In genomic region chr9:6973089-6973488, GRCh38 we compare ENCODE assay signal across 24 cellular contexts.
DNase-seq lines count a peak whose midpoint lies in the region; ATAC-seq, FAIRE-seq and TF ChIP-seq lines count a peak whose summit lies in the region.
"Had no signal": no experiment of that assay in that cellular context is flagged by ENCODE, and none has a peak within 500 bp of the region (broad histone marks: within the 10 kb centered on the region; RNA-seq: fewer than 3 reads in every experiment).

No MANE protein-coding gene starts in this region.

- ATAC-seq in HepG2: no peak
- ATAC-seq in right lobe of liver: no peak
- no peak for ATAC-seq in WTC11
- ATAC-seq in stimulated activated memory B cell treated with anti-CD40 and anti-IgM and Interleukin-4, amounts not matched to agents 10 μg/mL and 1 μg/mL and 100 μg/mL, for 72 hours: no peak
- ATAC-seq in HG03342 (IDR thresholded peaks at IDR 0.05; ENCODE audit: unreplicated experiment): no peak
- no peak for ATAC-seq in mucosa of descending colon
- ATAC-seq: CD8-positive, alpha-beta T cell had no signal

- TF ChIP-seq POLR2A in HepG2 (IDR thresholded peaks at IDR 0.05; ENCODE audit: insufficient read depth in 1 of 2, low read depth in 2 of 2, low read length in 2 of 2): no peak
- no peak for TF ChIP-seq POLR2A in right lobe of liver (IDR thresholded peaks at IDR 0.05)

- H3K36me3 Mint-ChIP-seq in WTC11: no peaks in the 10 kb centered on the region
- peaks cover 14% of the 10 kb centered on the region for H3K36me3 Mint-ChIP-seq in stimulated activated memory B cell treated with anti-CD40 and anti-IgM and Interleukin-4, amounts not matched to agents 10 μg/mL and 1 μg/mL and 100 μg/mL, for 72 hours

- no peak for TF ChIP-seq RAD21 in HepG2 (CRISPR knock-in tag; IDR thresholded peaks at IDR 0.05)

- POLR2A ChIA-PET in HepG2 (lab: Yijun Ruan, JAX) (no interaction called here), WTC11 (lab: Charles Lee) (no interaction called here)

- 0 out of 5 replicates have a peak, but pooled peaks cover 0 to 5% of the 10 kb centered on the region in 2 experiments for H3K36me3 ChIP-seq in HepG2 (replicated peaks in 1 of 2; ENCODE audit: control insufficient read depth in 1 of 2, insufficient read depth in 2 of 2, low read length in 2 of 2)
- no peaks in the 10 kb centered on the region for H3K36me3 ChIP-seq in right lobe of liver
- no peaks in the 10 kb centered on the region for H3K36me3 ChIP-seq in mucosa of descending colon (ENCODE audit: low read depth)

- no TSS peak for BruUV-seq in HepG2 (replicated peaks; lab: Mats Ljungman, UMichigan)

- H4K20me1 ChIP-seq in HepG2 (ENCODE audit: insufficient read depth, low read length): no peaks in the 10 kb centered on the region

- in situ Hi-C loops in HepG2 (cut with HindIII; ENCODE audit: extremely low pct_ligation_motif_present, low pct_unique_long_range_greater_than_20kb): loop anchor here (5.0 kb wide), 1 partner anchor 66 kb away; no protein-coding TSS in a partner anchor

- H3K27me3 ChIP-seq in HepG2 (ENCODE audit: control insufficient read depth in 1 of 2, insufficient read depth in 2 of 2, low read length in 2 of 2): no peaks in the 10 kb centered on the region
- no peaks in the 10 kb centered on the region for H3K27me3 ChIP-seq in right lobe of liver

- no peak overlapping the region for H3K4me3 ChIP-seq in HepG2 (replicated peaks in 1 of 3; ENCODE audit: insufficient read depth in 1 of 3, low read depth in 2 of 3, low read length in 3 of 3)
- no peak overlapping the region for H3K4me3 ChIP-seq in right lobe of liver
- no peak overlapping the region for H3K4me3 ChIP-seq in mucosa of descending colon
- H3K4me3 ChIP-seq: GM23248, SK-N-MC had no signal

- FAIRE-seq in HepG2 (lab: Jason Lieb, UNC) (no peak), islet of Langerhans (lab: Jason Lieb, UNC) (peak; percentile 36)
- FAIRE-seq: RCC 7860 had no signal

- H3K9me3 ChIP-seq in HepG2 (ENCODE audit: low read length) (no peaks in the 10 kb centered on the region), right lobe of liver (no peaks in the 10 kb centered on the region), mucosa of descending colon (no peaks in the 10 kb centered on the region)
- H3K9me3 ChIP-seq: Caco-2 had no signal

- H3K4me1 Mint-ChIP-seq in WTC11: peaks cover 7% of the 10 kb centered on the region
- H3K4me1 Mint-ChIP-seq in stimulated activated memory B cell treated with anti-CD40 and anti-IgM and Interleukin-4, amounts not matched to agents 10 μg/mL and 1 μg/mL and 100 μg/mL, for 72 hours: peaks cover 28% of the 10 kb centered on the region

- peaks cover 47% of the 10 kb centered on the region for H3K4me1 ChIP-seq in HepG2 (ENCODE audit: insufficient read depth, low read length)
- no peaks in the 10 kb centered on the region for H3K4me1 ChIP-seq in right lobe of liver
- H3K4me1 ChIP-seq in mucosa of descending colon (ENCODE audit: low read depth): no peaks in the 10 kb centered on the region
- H3K4me1 ChIP-seq: Caco-2 had no signal

- no peak overlapping the region for H3K9ac ChIP-seq in HepG2 (ENCODE audit: insufficient read depth, low read depth, low read length)
- H3K9ac ChIP-seq: GM23248 had no signal

- no peak overlapping the region for H3K27ac Mint-ChIP-seq in WTC11
- peak overlapping the region; percentile 66 for H3K27ac Mint-ChIP-seq in stimulated activated memory B cell treated with anti-CD40 and anti-IgM and Interleukin-4, amounts not matched to agents 10 μg/mL and 1 μg/mL and 100 μg/mL, for 72 hours
- H3K27ac Mint-ChIP-seq: B cell; CD8-positive, alpha-beta T cell had no signal

- CTCF ChIA-PET in HepG2 (lab: Yijun Ruan, JAX; ENCODE audit: low intra/inter-chr PET ratio, low total read pairs) (no interaction called here), WTC11 (lab: Charles Lee) (no interaction called here)

- intact Hi-C loops in HepG2 (cut with micrococcal nuclease; ENCODE audit: unreplicated experiment): loop anchor here (10.0 kb wide), 1 partner anchor 58 kb away; no protein-coding TSS in a partner anchor
- intact Hi-C loops in right lobe of liver (cut with DNase I): no loop called here
- intact Hi-C loops in mucosa of descending colon (cut with DNase I, micrococcal nuclease): no loop called here

- TF ChIP-seq CTCF in HepG2 (CRISPR knock-in tag; IDR thresholded peaks at IDR 0.05): no peak
- no peak for TF ChIP-seq CTCF in right lobe of liver (IDR thresholded peaks at IDR 0.05)
- no peak for TF ChIP-seq CTCF in WTC11 (IDR thresholded peaks at IDR 0.05)
- TF ChIP-seq CTCF in mucosa of descending colon (IDR thresholded peaks at IDR 0.05): no peak

- no peak overlapping the region for H3K4me2 ChIP-seq in HepG2 (ENCODE audit: low read depth, low read length)

- H3K27me3 Mint-ChIP-seq in WTC11 (ENCODE audit: low read depth): no peaks in the 10 kb centered on the region
- no peaks in the 10 kb centered on the region for H3K27me3 Mint-ChIP-seq in stimulated activated memory B cell treated with anti-CD40 and anti-IgM and Interleukin-4, amounts not matched to agents 10 μg/mL and 1 μg/mL and 100 μg/mL, for 72 hours
- H3K27me3 Mint-ChIP-seq: B cell had no signal

- DNase-seq in HepG2 (ENCODE audit: low spot score) (no peak), right lobe of liver (no peak), WTC11 (ENCODE audit: low spot score) (no peak), mucosa of descending colon (no peak), NCI-H2196 (lab: John Stamatoyannopoulos, UW; ENCODE audit: unreplicated experiment) (no peak)
- DNase-seq: Caco-2; CD8-positive, alpha-beta T cell; GDM1; H7; NCI-H1105; NCI-H1436 treated with DMSO at 0.1 percent for 48 hours; NCI-H1930; NCI-H2107; NCI-H2227 treated with DMSO at 0.1 percent for 48 hours; NCI-H510A had no signal

- H2AFZ ChIP-seq in HepG2 (ENCODE audit: low read length): no peak overlapping the region
- H2AFZ ChIP-seq: GM23248 had no signal

- peaks cover 5% of the 10 kb centered on the region for H3K79me2 ChIP-seq in HepG2 (ENCODE audit: insufficient read depth, low read length)

- H3K9me3 Mint-ChIP-seq in WTC11: no peaks in the 10 kb centered on the region
- no peaks in the 10 kb centered on the region for H3K9me3 Mint-ChIP-seq in stimulated activated memory B cell treated with anti-CD40 and anti-IgM and Interleukin-4, amounts not matched to agents 10 μg/mL and 1 μg/mL and 100 μg/mL, for 72 hours
- H3K9me3 Mint-ChIP-seq: CD8-positive, alpha-beta T cell had no signal

- TF ChIP-seq EP300 in HepG2 (IDR thresholded peaks at IDR 0.05; ENCODE audit: low read depth in 2 of 2, low read length in 2 of 2) (no peak), HepG2 (CRISPR knock-in tag; IDR thresholded peaks at IDR 0.05; ENCODE audit: borderline replicate concordance) (no peak)

- WGBS in HepG2 (ENCODE audit: low lambda C conversion rate): 65% methylated on average over 2 of the region's 2 CpGs
- 75% methylated on average over 2 of the region's 2 CpGs for WGBS in right lobe of liver (ENCODE audit: insufficient coverage, low coverage, low lambda C conversion rate, missing lambda C conversion rate)

- no peak overlapping the region for H3K27ac ChIP-seq in HepG2 (ENCODE audit: extremely low read length, insufficient read depth, low read length)
- no peak overlapping the region for H3K27ac ChIP-seq in right lobe of liver
- H3K27ac ChIP-seq: 22Rv1, C4-2B, GM23248, SK-N-MC had no signal

- H3K4me3 Mint-ChIP-seq in WTC11: no peak overlapping the region
- H3K4me3 Mint-ChIP-seq in stimulated activated memory B cell treated with anti-CD40 and anti-IgM and Interleukin-4, amounts not matched to agents 10 μg/mL and 1 μg/mL and 100 μg/mL, for 72 hours: no peak overlapping the region
- H3K4me3 Mint-ChIP-seq: B cell; CD8-positive, alpha-beta T cell had no signal

TF ChIP-seq in HepG2, 621 proteins besides CTCF, POLR2A, EP300 and RAD21:
- no peak for TF ChIP-seq ZNF598 (CRISPR knock-in tag; IDR thresholded peaks at IDR 0.05; ENCODE audit: borderline replicate concordance)
- TF ChIP-seq ZNF121 (CRISPR knock-in tag; IDR thresholded peaks at IDR 0.05): peak; percentile 91

TF ChIP-seq in WTC11, 78 proteins besides CTCF, POLR2A, EP300 and RAD21:
- TF ChIP-seq USF2 (CRISPR knock-in tag; IDR thresholded peaks at IDR 0.05): no peak
- TF ChIP-seq RORB (CRISPR knock-in tag; IDR thresholded peaks at IDR 0.05): no peak
- TF ChIP-seq TP53 (CRISPR knock-in tag; IDR thresholded peaks at IDR 0.05): no peak
- no peak for TF ChIP-seq ATF2 (CRISPR knock-in tag; IDR thresholded peaks at IDR 0.05; ENCODE audit: borderline replicate concordance, low read depth)
- peak; percentile 46; the same call in 1 of the 2 replicates for TF ChIP-seq ZNF121 (CRISPR knock-in tag; IDR thresholded peaks at IDR 0.05)
- TF ChIP-seq ERG (CRISPR knock-in tag; IDR thresholded peaks at IDR 0.05): no peak
- no peak for TF ChIP-seq MAX (CRISPR knock-in tag; IDR thresholded peaks at IDR 0.05)

Comparison
In these comparisons a context has a peak if more than half of its experiments do, and no peak if none do; other contexts are left out.
1. Of the 50 proteins assayed by ChIP-seq in both HepG2 and WTC11: peak only in HepG2: none; only in WTC11: none; in both: ZNF121; in neither: 49.